In genomic region chr15:62241135-62241770, GRCh38 we compare ENCODE assay signal across 10 cellular contexts.
DNase-seq lines count a peak whose midpoint lies in the region; ATAC-seq and TF ChIP-seq lines count a peak whose summit lies in the region.
"Had no signal": no experiment of that assay in that cellular context is flagged by ENCODE, and none has a peak within 500 bp of the region (broad histone marks: within the 10 kb centered on the region; RNA-seq: fewer than 3 reads in every experiment).

No MANE protein-coding gene starts in this region.

- TF ChIP-seq POLR2A in NB4 (IDR thresholded peaks at IDR 0.05; ENCODE audit: extremely low read depth, insufficient read length): no peak

- TF ChIP-seq CTCF in NB4 (IDR thresholded peaks at IDR 0.05; ENCODE audit: low read depth, low read length) (peak; percentile 35), retinal pigment epithelial cell (conservative IDR thresholded peaks at IDR 0.05; ENCODE audit: low read depth, low read length) (peak; percentile 52)

- DNase-seq in NCI-H748 (lab: John Stamatoyannopoulos, UW; ENCODE audit: unreplicated experiment) (peak; percentile 41), NCI-H748 treated with DMSO at 0.1 percent for 48 hours (lab: John Stamatoyannopoulos, UW) (no peak), NB4 (ENCODE audit: low read depth) (peak; percentile 7), dermis blood vessel endothelial cell (peak; percentile 25), retinal pigment epithelial cell (ENCODE audit: low read depth) (no peak), COR-L47 (lab: John Stamatoyannopoulos, UW) (no peak)
- no peak for DNase-seq in activated CD4-positive, alpha-beta T cell treated with anti-CD3 and anti-CD28 coated beads, Interleukin-2, amount 50 U/mL, for 1 hour
- DNase-seq: MV-4-11 had no signal

- no peak for ATAC-seq in GM21381 (IDR thresholded peaks at IDR 0.05; ENCODE audit: unreplicated experiment)

- no peak overlapping the region for H3K4me3 ChIP-seq in NB4 (ENCODE audit: low read depth, low read length)
- H3K4me3 ChIP-seq in retinal pigment epithelial cell (ENCODE audit: low read length): no peak overlapping the region
- H3K4me3 ChIP-seq: BLaER1 had no signal

Comparison
In these comparisons a context has a peak if more than half of its experiments do, and no peak if none do; other contexts are left out.
1. DNase-seq: peak in NCI-H748 (single experiment), NB4 (single experiment) and dermis blood vessel endothelial cell (single experiment); none in NCI-H748 treated with DMSO at 0.1 percent for 48 hours (single experiment), retinal pigment epithelial cell (single experiment), COR-L47 (single experiment) and activated CD4-positive, alpha-beta T cell treated with anti-CD3 and anti-CD28 coated beads, Interleukin-2, amount 50 U/mL, for 1 hour (single experiment).